In genomic region chr4:76090241-76090691, GRCh38 we compare ENCODE assay signal across 9 cellular contexts. TPM values are rescaled to one million over a fixed set of nuclear protein-coding genes. Genes with fewer than 3 reads are reported as not detected.
DNase-seq lines count a peak whose midpoint lies in the region; ATAC-seq, FAIRE-seq and TF ChIP-seq lines count a peak whose summit lies in the region.
"Had no signal": no experiment of that assay in that cellular context is flagged by ENCODE, and none has a peak within 500 bp of the region (broad histone marks: within the 10 kb centered on the region; RNA-seq: fewer than 3 reads in every experiment).

No MANE protein-coding gene starts in this region.

- no peaks in the 10 kb centered on the region for H3K4me1 ChIP-seq in small intestine (ENCODE audit: control insufficient read depth in 2 of 2, insufficient read depth in 1 of 2, low read depth in 1 of 2, low read length in 1 of 2)
- H3K4me1 ChIP-seq in A673 (ENCODE audit: insufficient read depth, low read length, poor library complexity, severe bottlenecking) = no peaks in the 10 kb centered on the region

- no TSS peak for BruUV-seq in A673 (replicated peaks; lab: Mats Ljungman, UMichigan)

- no peak for TF ChIP-seq CTCF in GM20000 (IDR thresholded peaks at IDR 0.05; ENCODE audit: extremely low read depth, missing control alignments)
- TF ChIP-seq CTCF in fibroblast of villous mesenchyme (IDR thresholded peaks at IDR 0.05; ENCODE audit: insufficient read depth, low read depth, low read length) = no peak
- TF ChIP-seq CTCF in A673 (conservative IDR thresholded peaks at IDR 0.05; ENCODE audit: low read depth, low read length) = no peak

- POLR2A ChIA-PET in A673 (lab: Charles Lee; ENCODE audit: low non-redundant PET) = no interaction called here

- no peak for FAIRE-seq in small intestine (lab: Jason Lieb, UNC)

- H3K4me3 ChIP-seq in fibroblast of villous mesenchyme (ENCODE audit: low read depth, low read length) = no peak overlapping the region
- no peak overlapping the region for H3K4me3 ChIP-seq in small intestine (ENCODE audit: low read depth in 1 of 2, low read length in 2 of 2)
- H3K4me3 ChIP-seq in A673 (ENCODE audit: low read depth, low read length, poor library complexity, severe bottlenecking) = no peak overlapping the region

- peak; percentile 54 for DNase-seq in AG08396 (ENCODE audit: low spot score)
- DNase-seq in GM20000 (ENCODE audit: low spot score) = peak; percentile 31
- DNase-seq in fibroblast of villous mesenchyme (ENCODE audit: low read depth) = peak; percentile 98
- peak; percentile 29 for DNase-seq in small intestine
- DNase-seq in NCI-H748 treated with DMSO at 0.1 percent for 48 hours (lab: John Stamatoyannopoulos, UW) = no peak
- DNase-seq in A673 (ENCODE audit: low spot score) = no peak

- WGBS in small intestine, 3 donors = 44 to 65% (median 59%) methylated on average over 7 of the region's 7 CpGs

- no peaks in the 10 kb centered on the region for H3K36me3 ChIP-seq in small intestine (ENCODE audit: control insufficient read depth in 2 of 2, insufficient read depth in 2 of 2, low read length in 2 of 2)
- H3K36me3 ChIP-seq in A673 (ENCODE audit: insufficient read depth, low read length, poor library complexity, severe bottlenecking) = no peaks in the 10 kb centered on the region
- H3K36me3 ChIP-seq: neutrophil had no signal

- H3K9me3 ChIP-seq in small intestine (ENCODE audit: control insufficient read depth, low read depth) = no peaks in the 10 kb centered on the region
- no peaks in the 10 kb centered on the region for H3K9me3 ChIP-seq in A673 (ENCODE audit: low read depth, low read length, poor library complexity, severe bottlenecking)
- H3K9me3 ChIP-seq: neutrophil had no signal

- ATAC-seq in GM19395 (IDR thresholded peaks at IDR 0.05; ENCODE audit: unreplicated experiment) = no peak

- CTCF ChIA-PET in A673 (lab: Charles Lee) = no interaction called here

- intact Hi-C loops in A673 (cut with micrococcal nuclease; ENCODE audit: unreplicated experiment) = no loop called here

- H3K27me3 ChIP-seq in small intestine (ENCODE audit: control insufficient read depth in 2 of 2, insufficient read depth in 2 of 2, low read length in 2 of 2) = no peaks in the 10 kb centered on the region
- H3K27me3 ChIP-seq in A673 (replicated peaks; ENCODE audit: insufficient read depth, low read depth, low read length, poor library complexity) = no peaks in the 10 kb centered on the region
- H3K27me3 ChIP-seq: neutrophil had no signal

- H3K27ac ChIP-seq in small intestine (ENCODE audit: low read depth in 1 of 2, low read length in 1 of 2) = peak overlapping the region in 1 of 2 donors; percentile 39
- H3K27ac ChIP-seq in A673 (ENCODE audit: low read depth, low read length, poor library complexity, severe bottlenecking) = no peak overlapping the region
- H3K27ac ChIP-seq: neutrophil had no signal

TF ChIP-seq in PFSK-1, 5 proteins besides CTCF, POLR2A, EP300 and RAD21:
- peak; percentile 34; the same call in 1 of the 2 replicates for TF ChIP-seq POLR2AphosphoS5 (IDR thresholded peaks at IDR 0.05; ENCODE audit: low read depth, low read length)
- no peak for TF ChIP-seq TAF1 (IDR thresholded peaks at IDR 0.05; ENCODE audit: borderline replicate concordance, insufficient read depth, low read length)
- TF ChIP-seq SIN3A (IDR thresholded peaks at IDR 0.05; ENCODE audit: borderline replicate concordance, insufficient read depth, low read length) = peak; percentile 90; the same call in 1 of the 2 replicates

RNA-seq across cellular contexts. Expression of gene ART3, which starts 15.8 kb away (rescaled TPM):
- polyA plus RNA-seq in PFSK-1 (2012; ENCODE audit: insufficient read length, low read depth) = not detected
- total RNA-seq in fibroblast of villous mesenchyme (not detected in 2 replicates), A673 (2021) (not detected in 2 replicates)
- under 1 TPM in 2 of 3 donors, not detected in 1; 0.60 to 0.81 TPM for polyA plus RNA-seq in small intestine

RNA-seq across cellular contexts. Expression of gene CXCL11, which starts 54.4 kb away (rescaled TPM):
- polyA plus RNA-seq in PFSK-1 (2012; ENCODE audit: insufficient read length, low read depth) = not detected
- total RNA-seq in fibroblast of villous mesenchyme (not detected in 2 replicates), A673 (2021) (0.30 and 0.50 TPM in 2 replicates)
- polyA plus RNA-seq in small intestine = 1 to 10 TPM in 1 of 3 donors, not detected in 2; 1.3 TPM

RNA-seq across cellular contexts. Expression of gene NUP54, which starts 57.9 kb away (rescaled TPM):
- polyA plus RNA-seq in PFSK-1 (2012; ENCODE audit: insufficient read length, low read depth) = 27.5 TPM
- total RNA-seq in fibroblast of villous mesenchyme = 47.7 and 67.4 TPM in 2 replicates
- 10 to 100 TPM; 13.5 to 26.0 (median 19.7) TPM for polyA plus RNA-seq in small intestine
- total RNA-seq in A673 (2021) = 43.3 and 45.9 TPM in 2 replicates

Comparison
In these comparisons a context has a peak if more than half of its experiments do, and no peak if none do; other contexts are left out.
1. DNase-seq: peak in AG08396 (single experiment), GM20000 (single experiment), fibroblast of villous mesenchyme (single experiment) and small intestine (single experiment); none in NCI-H748 treated with DMSO at 0.1 percent for 48 hours (single experiment) and A673 (single experiment).